Comparison of ENCODE assay signal across 23 cellular contexts in genomic region chr6:130743175-130743574, GRCh38.
DNase-seq lines count a peak whose midpoint lies in the region; ATAC-seq and TF ChIP-seq lines count a peak whose summit lies in the region.
"Had no signal": no experiment of that assay in that cellular context is flagged by ENCODE, and none has a peak within 500 bp of the region (broad histone marks: within the 10 kb centered on the region; RNA-seq: fewer than 3 reads in every experiment).

No MANE protein-coding gene starts in this region.

- intact Hi-C loops in Panc1 (cut with micrococcal nuclease; ENCODE audit: unreplicated experiment) = no loop called here

- H3K4me3 ChIP-seq in Panc1 (ENCODE audit: low read depth in 2 of 2, low read length in 2 of 2) = no peak overlapping the region
- H3K4me3 ChIP-seq in fibroblast of the aortic adventitia (ENCODE audit: low read depth, low read length) = no peak overlapping the region
- no peak overlapping the region for H3K4me3 ChIP-seq in neuronal stem cell (ENCODE audit: low read length in 2 of 2)
- H3K4me3 ChIP-seq: K562, spleen, uterus had no signal

- no peak overlapping the region for H3K18ac ChIP-seq in neuronal stem cell (ENCODE audit: low read length)

- H2BK120ac ChIP-seq in neuronal stem cell (ENCODE audit: low read depth, low read length) = no peak overlapping the region

- H3K79me1 ChIP-seq in neuronal stem cell (ENCODE audit: low read depth, low read length) = no peaks in the 10 kb centered on the region

- H3K27ac ChIP-seq in Panc1 (ENCODE audit: low read length) (no peak overlapping the region), neuronal stem cell (replicated peaks; ENCODE audit: low read length) (no peak overlapping the region)
- H3K27ac ChIP-seq: spleen, uterus had no signal

- DNase-seq in Panc1 (ENCODE audit: low read depth, low spot score) = no peak
- no peak for DNase-seq in fibroblast of the aortic adventitia (ENCODE audit: low read depth)
- DNase-seq in neuronal stem cell (ENCODE audit: low spot score) = peak; percentile 29
- no peak for DNase-seq in foreskin melanocyte
- DNase-seq in NCI-H2081 treated with DMSO at 0.1 percent for 48 hours (lab: John Stamatoyannopoulos, UW) = no peak
- no peak for DNase-seq in COR-L47 (lab: John Stamatoyannopoulos, UW)
- DNase-seq in C1 segment of cervical spinal cord (lab: John Stamatoyannopoulos, UW) = no peak
- DNase-seq: activated B cell treated with CpG ODN at 0.5 μM for 24 hours; activated CD8-positive, alpha-beta T cell treated with anti-CD3 and anti-CD28 coated beads, Interleukin-2, amount 10 ng/mL, durations not matched to agents 7 days and 5 days; activated T-cell treated with anti-CD3 and anti-CD28 coated beads, Interleukin-2, amount 50 U/mL, for 72 hours; Calu3; GDM1; kidney; NCI-H2081; NCI-H510A treated with DMSO at 0.1 percent for 48 hours; SHP77 treated with DMSO at 0.1 percent for 48 hours; spleen; substantia nigra; uterus had no signal

- H3K4me2 ChIP-seq in neuronal stem cell (ENCODE audit: insufficient read depth, low read length, poor library complexity, severe bottlenecking) = no peak overlapping the region

- H2BK12ac ChIP-seq in neuronal stem cell (ENCODE audit: low read length) = no peak overlapping the region

- WGBS in neuronal stem cell (ENCODE audit: extremely low coverage in 2 of 2, insufficient read length in 2 of 2, insufficient replicate concordance in 1 of 2), 2 donors = no CpG with 5 or more reads among the region's 2 CpGs

- no peak overlapping the region for H3K9ac ChIP-seq in neuronal stem cell (ENCODE audit: low read depth, low read length, poor library complexity)

- H3K36me3 ChIP-seq in Panc1 (ENCODE audit: control insufficient read depth, insufficient read depth, low read length) = no peaks in the 10 kb centered on the region
- no peaks in the 10 kb centered on the region for H3K36me3 ChIP-seq in neuronal stem cell (replicated peaks in 1 of 2; ENCODE audit: control insufficient read depth in 2 of 2, insufficient read depth in 2 of 2, low read length in 2 of 2)
- H3K36me3 ChIP-seq: spleen, uterus had no signal

- no peak overlapping the region for H2AK5ac ChIP-seq in neuronal stem cell (ENCODE audit: low read depth, low read length)

- no peak overlapping the region for H4K8ac ChIP-seq in neuronal stem cell (ENCODE audit: low read depth, low read length)

- no peak overlapping the region for H2BK15ac ChIP-seq in neuronal stem cell (ENCODE audit: low read length)

- H3K9me3 ChIP-seq in Panc1 (ENCODE audit: control insufficient read depth, insufficient read depth, low read depth, low read length) = no peaks in the 10 kb centered on the region
- no peaks in the 10 kb centered on the region for H3K9me3 ChIP-seq in neuronal stem cell (replicated peaks in 1 of 2; ENCODE audit: control insufficient read depth in 2 of 2, insufficient read depth in 1 of 2, low read depth in 1 of 2, low read length in 2 of 2)
- H3K9me3 ChIP-seq: spleen, uterus had no signal

- BruUV-seq in Panc1 (replicated peaks; lab: Mats Ljungman, UMichigan) = no TSS peak

- H3K23ac ChIP-seq in neuronal stem cell (ENCODE audit: low read depth, low read length, poor library complexity) = no peak overlapping the region

- in situ Hi-C loops in Panc1 (cut with HindIII; ENCODE audit: low pct_unique_long_range_greater_than_20kb, low sequenced_read_pairs) = no loop called here

- H3K14ac ChIP-seq in neuronal stem cell (ENCODE audit: low read length) = no peak overlapping the region

- H3K27me3 ChIP-seq in Panc1 (ENCODE audit: control insufficient read depth, insufficient read depth, low read length) (no peaks in the 10 kb centered on the region), neuronal stem cell (ENCODE audit: control insufficient read depth in 3 of 3, insufficient read depth in 3 of 3, low read depth in 1 of 3, low read length in 3 of 3) (no peaks in the 10 kb centered on the region)
- H3K27me3 ChIP-seq: uterus had no signal

- no peak overlapping the region for H3K4ac ChIP-seq in neuronal stem cell (ENCODE audit: low read length)

- no peak for ATAC-seq in Panc1
- ATAC-seq: activated CD8-positive, alpha-beta T cell treated with anti-CD3 and anti-CD28 coated beads, Interleukin-2, amount 10 ng/mL, durations not matched to agents 7 days and 5 days; activated naive CD4-positive, alpha-beta T cell treated with anti-CD3 and anti-CD28 coated beads, Interleukin-2, amount 50 U/mL, for 72 hours; activated T-cell treated with anti-CD3 and anti-CD28 coated beads, Interleukin-2, amount 50 U/mL, for 72 hours; K562; natural killer cell treated with Interleukin-12 subunit alpha and Interleukin-12 subunit beta and Interleukin-15 and Interleukin-18, amount 100 ng/mL, for 72 hours had no signal

- POLR2A ChIA-PET in Panc1 (lab: Charles Lee) = interaction anchor here (0.6 kb wide), 1 partner anchor 166 kb away, joined by 3 read pairs; no protein-coding TSS in a partner anchor

- no peak overlapping the region for H4K91ac ChIP-seq in neuronal stem cell (ENCODE audit: low read depth, low read length, poor library complexity)

- CTCF ChIA-PET in Panc1 (lab: Charles Lee) = no interaction called here

- peak; percentile 5 for TF ChIP-seq CTCF in GM12873 (IDR thresholded peaks at IDR 0.05; ENCODE audit: insufficient read depth, low read depth, low read length, missing control alignments)
- 0 out of 2 replicates have a peak, but pooled peaks have one; percentile 7 for TF ChIP-seq CTCF in Panc1 (IDR thresholded peaks at IDR 0.05)
- TF ChIP-seq CTCF in fibroblast of the aortic adventitia (IDR thresholded peaks at IDR 0.05; ENCODE audit: insufficient read depth, low read length) = peak; percentile 24

- no peaks in the 10 kb centered on the region for H3K4me1 ChIP-seq in Panc1 (ENCODE audit: control insufficient read depth, insufficient read depth, low read length)
- H3K4me1 ChIP-seq in neuronal stem cell (ENCODE audit: control insufficient read depth in 2 of 2, insufficient read depth in 1 of 2, low read depth in 1 of 2, low read length in 2 of 2) = peaks cover 0 to 6% of the 10 kb centered on the region in 2 donors
- H3K4me1 ChIP-seq: spleen, uterus had no signal

- H2BK5ac ChIP-seq in neuronal stem cell (ENCODE audit: low read length) = no peak overlapping the region

- no peak overlapping the region for H2AFZ ChIP-seq in neuronal stem cell (ENCODE audit: low read length)
